Comparison of ENCODE assay signal across 1 cellular context in the genomic region with DNA sequence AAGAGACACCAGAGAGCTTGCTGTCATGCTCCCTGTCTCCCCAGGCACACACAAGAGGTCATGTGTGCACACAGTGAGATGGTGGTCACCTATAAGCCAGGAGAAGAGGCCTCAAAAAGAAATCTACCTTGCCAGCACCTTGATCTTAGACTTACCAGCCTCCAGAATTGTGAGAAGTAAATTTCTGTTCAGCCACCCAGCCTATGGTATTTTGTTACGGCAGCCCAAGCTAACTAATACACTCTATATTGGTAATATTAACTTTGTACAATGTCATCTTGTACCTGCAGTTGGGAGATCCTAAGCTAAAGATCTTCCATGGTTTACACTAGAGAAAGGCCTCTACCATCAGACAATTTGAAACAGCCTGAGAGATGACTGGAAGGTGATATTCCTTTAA.
TF ChIP-seq lines count a peak whose summit lies in the region.

No MANE protein-coding gene starts in this region.

TF ChIP-seq in HepG2, 621 proteins besides CTCF, POLR2A, EP300 and RAD21:
- TF ChIP-seq ETV5 (CRISPR knock-in tag; IDR thresholded peaks at IDR 0.05; ENCODE audit: borderline replicate concordance) (no peak), ZNF550 (CRISPR knock-in tag; IDR thresholded peaks at IDR 0.05; ENCODE audit: borderline replicate concordance) (no peak), ZNF12 (CRISPR knock-in tag; IDR thresholded peaks at IDR 0.05) (peak; percentile 99), ZNF777 (CRISPR knock-in tag; IDR thresholded peaks at IDR 0.05) (no peak), ZNF7 (CRISPR knock-in tag; IDR thresholded peaks at IDR 0.05) (0 out of 2 replicates have a peak, but pooled peaks have one; percentile 17)
- TF ChIP-seq, protein P1, sequence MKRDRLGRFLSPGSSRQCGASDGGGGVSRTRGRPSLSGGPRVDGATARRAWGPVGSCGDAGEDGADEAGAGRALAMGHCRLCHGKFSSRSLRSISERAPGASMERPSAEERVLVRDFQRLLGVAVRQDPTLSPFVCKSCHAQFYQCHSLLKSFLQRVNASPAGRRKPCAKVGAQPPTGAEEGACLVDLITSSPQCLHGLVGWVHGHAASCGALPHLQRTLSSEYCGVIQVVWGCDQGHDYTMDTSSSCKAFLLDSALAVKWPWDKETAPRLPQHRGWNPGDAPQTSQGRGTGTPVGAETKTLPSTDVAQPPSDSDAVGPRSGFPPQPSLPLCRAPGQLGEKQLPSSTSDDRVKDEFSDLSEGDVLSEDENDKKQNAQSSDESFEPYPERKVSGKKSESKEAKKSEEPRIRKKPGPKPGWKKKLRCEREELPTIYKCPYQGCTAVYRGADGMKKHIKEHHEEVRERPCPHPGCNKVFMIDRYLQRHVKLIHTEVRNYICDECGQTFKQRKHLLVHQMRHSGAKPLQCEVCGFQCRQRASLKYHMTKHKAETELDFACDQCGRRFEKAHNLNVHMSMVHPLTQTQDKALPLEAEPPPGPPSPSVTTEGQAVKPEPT (CRISPR knock-in tag; IDR thresholded peaks at IDR 0.05; ENCODE audit: low read depth), result no peak
- TF ChIP-seq, protein P2, sequence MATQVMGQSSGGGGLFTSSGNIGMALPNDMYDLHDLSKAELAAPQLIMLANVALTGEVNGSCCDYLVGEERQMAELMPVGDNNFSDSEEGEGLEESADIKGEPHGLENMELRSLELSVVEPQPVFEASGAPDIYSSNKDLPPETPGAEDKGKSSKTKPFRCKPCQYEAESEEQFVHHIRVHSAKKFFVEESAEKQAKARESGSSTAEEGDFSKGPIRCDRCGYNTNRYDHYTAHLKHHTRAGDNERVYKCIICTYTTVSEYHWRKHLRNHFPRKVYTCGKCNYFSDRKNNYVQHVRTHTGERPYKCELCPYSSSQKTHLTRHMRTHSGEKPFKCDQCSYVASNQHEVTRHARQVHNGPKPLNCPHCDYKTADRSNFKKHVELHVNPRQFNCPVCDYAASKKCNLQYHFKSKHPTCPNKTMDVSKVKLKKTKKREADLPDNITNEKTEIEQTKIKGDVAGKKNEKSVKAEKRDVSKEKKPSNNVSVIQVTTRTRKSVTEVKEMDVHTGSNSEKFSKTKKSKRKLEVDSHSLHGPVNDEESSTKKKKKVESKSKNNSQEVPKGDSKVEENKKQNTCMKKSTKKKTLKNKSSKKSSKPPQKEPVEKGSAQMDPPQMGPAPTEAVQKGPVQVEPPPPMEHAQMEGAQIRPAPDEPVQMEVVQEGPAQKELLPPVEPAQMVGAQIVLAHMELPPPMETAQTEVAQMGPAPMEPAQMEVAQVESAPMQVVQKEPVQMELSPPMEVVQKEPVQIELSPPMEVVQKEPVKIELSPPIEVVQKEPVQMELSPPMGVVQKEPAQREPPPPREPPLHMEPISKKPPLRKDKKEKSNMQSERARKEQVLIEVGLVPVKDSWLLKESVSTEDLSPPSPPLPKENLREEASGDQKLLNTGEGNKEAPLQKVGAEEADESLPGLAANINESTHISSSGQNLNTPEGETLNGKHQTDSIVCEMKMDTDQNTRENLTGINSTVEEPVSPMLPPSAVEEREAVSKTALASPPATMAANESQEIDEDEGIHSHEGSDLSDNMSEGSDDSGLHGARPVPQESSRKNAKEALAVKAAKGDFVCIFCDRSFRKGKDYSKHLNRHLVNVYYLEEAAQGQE (IDR thresholded peaks at IDR 0.05; ENCODE audit: borderline replicate concordance in 1 of 2, low read depth in 1 of 2, low read length in 2 of 2), result no peak
